Comparison of ENCODE assay signal across 19 cellular contexts in genomic region chr3:126968995-126969385, GRCh38.
"Had no signal": no experiment of that assay in that cellular context is flagged by ENCODE, and none has a peak within 500 bp of the region (broad histone marks: within the 10 kb centered on the region; RNA-seq: fewer than 3 reads in every experiment).

No MANE protein-coding gene starts in this region.

- DNase-seq: activated CD4-positive, alpha-beta T cell treated with anti-CD3 and anti-CD28 coated beads for 1 hour; activated CD4-positive, alpha-beta T cell treated with anti-CD3 and anti-CD28 coated beads, Interleukin-2, amount 50 U/mL, for 1 hour; activated naive CD4-positive, alpha-beta T cell treated with Interleukin-2 at 50 U/mL for 16 hours; activated naive CD8-positive, alpha-beta T cell treated with anti-CD3 and anti-CD28 coated beads for 36 hours; activated T-cell treated with anti-CD3 and anti-CD28 coated beads, Interleukin-2, amount 50 U/mL, for 1 hour; colonic mucosa; endodermal cell; stimulated activated CD4-positive, alpha-beta T cell treated with anti-CD3 and anti-CD28 coated beads, Interleukin-4, amount 100 ng/mL, for 1 hour; stimulated activated naive CD8-positive, alpha-beta T cell treated with anti-CD3 and anti-CD28 coated beads, Interleukin-15, Interleukin-2, amounts not matched to agents 100 U/mL and 50 U/mL, for 24 hours; T-cell; thyroid gland; WERI-Rb-1 had no signal

- H3K27me3 ChIP-seq: colonic mucosa, thyroid gland had no signal

- H3K4me1 ChIP-seq: colonic mucosa had no signal

- H3K4me1 Mint-ChIP-seq: activated naive CD8-positive, alpha-beta T cell treated with anti-CD3 and anti-CD28 coated beads for 36 hours; central memory CD8-positive, alpha-beta T cell; T-cell had no signal

- H3K36me3 ChIP-seq: colonic mucosa, thyroid gland, WERI-Rb-1 had no signal

- H3K27ac ChIP-seq: colonic mucosa, thyroid gland, WERI-Rb-1 had no signal

- H3K4me3 ChIP-seq: colonic mucosa, lung, thyroid gland had no signal

- H3K36me3 Mint-ChIP-seq: activated naive CD8-positive, alpha-beta T cell treated with anti-CD3 and anti-CD28 coated beads for 36 hours; natural killer cell treated with Interleukin-12 subunit alpha and Interleukin-12 subunit beta and Interleukin-15 and Interleukin-18, amount 100 ng/mL, for 72 hours; T-cell had no signal

- H3K9me3 Mint-ChIP-seq: activated naive CD8-positive, alpha-beta T cell treated with anti-CD3 and anti-CD28 coated beads for 36 hours; central memory CD8-positive, alpha-beta T cell; natural killer cell treated with Interleukin-12 subunit alpha and Interleukin-12 subunit beta and Interleukin-15 and Interleukin-18, amount 100 ng/mL, for 72 hours had no signal

- H3K4me3 Mint-ChIP-seq: activated naive CD8-positive, alpha-beta T cell treated with anti-CD3 and anti-CD28 coated beads for 36 hours; central memory CD8-positive, alpha-beta T cell; endodermal cell; natural killer cell treated with Interleukin-12 subunit alpha and Interleukin-12 subunit beta and Interleukin-15 and Interleukin-18, amount 100 ng/mL, for 72 hours; T-cell had no signal

- H3K27ac Mint-ChIP-seq: activated naive CD8-positive, alpha-beta T cell treated with anti-CD3 and anti-CD28 coated beads for 36 hours; activated T-helper 2 cell treated with anti-CD3 and anti-CD28 coated beads, Interferon-gamma antibody, Interleukin-2, Interleukin-4, amounts not matched to agents 10 μg/mL and 5 μg/mL and 100 μg/mL, durations not matched to agents 14 hours and 24 hours and 36 hours; endodermal cell; natural killer cell treated with Interleukin-12 subunit alpha and Interleukin-12 subunit beta and Interleukin-15 and Interleukin-18, amount 100 ng/mL, for 72 hours; T-cell had no signal

- ATAC-seq: left lobe of liver; natural killer cell treated with Interleukin-12 subunit alpha and Interleukin-12 subunit beta and Interleukin-15 and Interleukin-18, amount 100 ng/mL, for 72 hours; sciatic nerve; SK-N-SH treated with all-trans-retinoic acid at 6 μM for 48 hours; stimulated activated naive CD8-positive, alpha-beta T cell treated with anti-CD3 and anti-CD28 coated beads, Interleukin-15, Interleukin-2, amounts not matched to agents 100 U/mL and 50 U/mL, for 24 hours; T-cell had no signal

- H3K9me3 ChIP-seq: colonic mucosa, thyroid gland had no signal
